16 cellular contexts compared by ENCODE assay signal in the genomic region with DNA sequence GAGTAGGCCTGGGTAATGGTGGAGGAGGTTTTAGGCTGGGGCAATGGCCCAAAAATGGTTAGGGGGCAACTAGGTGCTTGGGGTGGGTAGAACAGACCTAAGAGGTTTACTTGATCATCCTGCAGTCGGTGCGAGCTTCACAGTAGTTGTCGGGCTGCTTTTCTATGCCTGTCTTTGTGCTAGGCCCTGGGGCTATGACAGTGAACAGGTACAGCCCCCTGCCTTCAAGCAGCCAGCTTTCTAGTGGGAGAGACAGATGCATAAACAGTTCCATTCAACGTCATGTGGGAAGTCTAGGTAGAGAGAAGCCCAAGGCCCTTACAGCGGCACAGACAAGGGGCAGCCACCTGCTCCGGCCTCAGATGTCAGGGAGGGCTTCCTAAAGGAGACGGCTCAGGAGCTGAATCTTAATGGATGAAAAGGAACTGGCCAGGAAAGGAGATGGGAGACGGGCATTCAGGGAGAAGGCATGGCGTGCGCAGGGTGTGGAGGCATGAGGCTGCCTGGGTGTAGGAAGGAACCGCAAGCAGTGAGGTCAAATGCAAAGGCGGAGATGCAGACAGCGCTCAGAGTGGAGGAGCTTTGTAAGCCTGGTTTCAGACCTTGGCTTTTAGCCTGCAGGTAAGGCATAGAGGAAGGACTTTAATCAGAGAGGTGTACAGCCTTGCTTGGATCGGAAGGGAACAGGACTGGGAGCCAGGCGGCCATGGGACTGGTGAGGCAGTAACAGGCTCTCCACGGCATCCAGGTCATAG. TPM values are rescaled to one million over a fixed set of nuclear protein-coding genes. Genes with fewer than 3 reads are reported as not detected.
DNase-seq lines count a peak whose midpoint lies in the region; ATAC-seq, FAIRE-seq and TF ChIP-seq lines count a peak whose summit lies in the region.
"Had no signal": no experiment of that assay in that cellular context is flagged by ENCODE, and none has a peak within 500 bp of the region (broad histone marks: within the 10 kb centered on the region; RNA-seq: fewer than 3 reads in every experiment).

No MANE protein-coding gene starts in this region.

- peak overlapping the region; percentile 96 for H3K23ac ChIP-seq in IMR-90 (ENCODE audit: low read depth, low read length)
- peak overlapping the region; percentile 0 for H3K23ac ChIP-seq in neuronal stem cell (ENCODE audit: low read depth, low read length, poor library complexity)

- H2BK20ac ChIP-seq in IMR-90 (ENCODE audit: low read depth, low read length), result peak overlapping the region; percentile 27; the same call in 1 of the 2 replicates

- no peak overlapping the region for H3K4me3 Mint-ChIP-seq in stimulated activated naive B cell treated with anti-CD40 and anti-IgM and Interleukin-4, amounts not matched to agents 10 μg/mL and 1 μg/mL and 100 μg/mL, for 72 hours
- H3K4me3 Mint-ChIP-seq: activated naive CD4-positive, alpha-beta T cell treated with anti-CD3 and anti-CD28 coated beads, Interleukin-2, amount 10 ng/mL, durations not matched to agents 7 days and 5 days; T-helper 17 cell had no signal

- no peaks in the 10 kb centered on the region for H3K9me3 Mint-ChIP-seq in stimulated activated naive B cell treated with anti-CD40 and anti-IgM and Interleukin-4, amounts not matched to agents 10 μg/mL and 1 μg/mL and 100 μg/mL, for 72 hours
- H3K9me3 Mint-ChIP-seq: activated naive CD4-positive, alpha-beta T cell treated with anti-CD3 and anti-CD28 coated beads, Interleukin-2, amount 10 ng/mL, durations not matched to agents 7 days and 5 days had no signal

- TF ChIP-seq CTCF in A673 (conservative IDR thresholded peaks at IDR 0.05; ENCODE audit: low read depth, low read length) (no peak), IMR-90 (conservative IDR thresholded peaks at IDR 0.05; ENCODE audit: low read depth, low read length) (no peak), endothelial cell of umbilical vein (IDR thresholded peaks at IDR 0.05; ENCODE audit: extremely low read depth in 1 of 2, insufficient read depth in 1 of 2, low read depth in 1 of 2, low read length in 2 of 2) (no peak)

- H3K36me3 Mint-ChIP-seq in stimulated activated naive B cell treated with anti-CD40 and anti-IgM and Interleukin-4, amounts not matched to agents 10 μg/mL and 1 μg/mL and 100 μg/mL, for 72 hours, result no peaks in the 10 kb centered on the region
- H3K36me3 Mint-ChIP-seq: activated naive CD4-positive, alpha-beta T cell treated with anti-CD3 and anti-CD28 coated beads, Interleukin-2, amount 10 ng/mL, durations not matched to agents 7 days and 5 days had no signal

- DNase-seq in A673 (ENCODE audit: low spot score), result no peak
- DNase-seq in IMR-90, result no peak
- no peak for DNase-seq in endothelial cell of umbilical vein (ENCODE audit: low read depth, low spot score)
- DNase-seq in neuronal stem cell (ENCODE audit: low spot score), result no peak
- DNase-seq in COLO829 (ENCODE audit: low spot score), result no peak
- DNase-seq in stimulated activated CD4-positive, alpha-beta T cell treated with anti-CD3 and anti-CD28 coated beads, Interleukin-4, amount 100 ng/mL, for 4 hours, result no peak
- DNase-seq in stimulated activated naive B cell treated with anti-CD40 and anti-IgM and Interleukin-4, amounts not matched to agents 10 μg/mL and 1 μg/mL and 100 μg/mL, for 72 hours, result no peak
- DNase-seq: activated naive CD4-positive, alpha-beta T cell treated with anti-CD3 and anti-CD28 coated beads, Interleukin-2, amount 10 ng/mL, durations not matched to agents 7 days and 5 days; AML-193; NCI-H526 treated with DMSO at 0.1 percent for 48 hours; Peyer's patch; stimulated activated CD4-positive, alpha-beta T cell treated with anti-CD3 and anti-CD28 coated beads, Interleukin-4, amount 100 ng/mL, for 24 hours; T-helper 17 cell had no signal

- TF ChIP-seq RAD21 in IMR-90 (IDR thresholded peaks at IDR 0.05; ENCODE audit: low read length), result no peak

- H3K27me3 ChIP-seq in A673 (replicated peaks; ENCODE audit: insufficient read depth, low read depth, low read length, poor library complexity) (no peaks in the 10 kb centered on the region), IMR-90 (ENCODE audit: control insufficient read depth, insufficient read depth, low read length) (no peaks in the 10 kb centered on the region), endothelial cell of umbilical vein (ENCODE audit: control insufficient read depth in 2 of 2, insufficient read depth in 2 of 2, low read length in 2 of 2) (no peaks in the 10 kb centered on the region), neuronal stem cell (ENCODE audit: control insufficient read depth in 3 of 3, insufficient read depth in 3 of 3, low read depth in 1 of 3, low read length in 3 of 3) (no peaks in the 10 kb centered on the region)
- H3K27me3 ChIP-seq: Peyer's patch had no signal

- 96% methylated on average over 16 of the region's 16 CpGs; no CpG with 5 or more reads in 1 of the 2 experiments for WGBS in IMR-90 (ENCODE audit: extremely low coverage in 2 of 2, insufficient read length in 1 of 2), 2 experiments
- WGBS in neuronal stem cell (ENCODE audit: extremely low coverage in 2 of 2, insufficient read length in 2 of 2, insufficient replicate concordance in 1 of 2), 2 donors, result no CpG with 5 or more reads among the region's 16 CpGs

- H3K79me1 ChIP-seq in IMR-90 (ENCODE audit: low read depth in 1 of 2, low read length in 2 of 2) (peaks cover 46 to 84% of the 10 kb centered on the region in 2 experiments), neuronal stem cell (ENCODE audit: low read depth, low read length) (no peaks in the 10 kb centered on the region)

- CTCF ChIA-PET in A673 (lab: Charles Lee) (no interaction called here), IMR-90 (lab: Yijun Ruan, JAX) (no interaction called here), endothelial cell of umbilical vein (lab: Charles Lee) (interaction anchor here (1.4 to 2.8 kb wide), 6 partner anchors 10 to 119 kb away, joined by 4 to 11 read pairs (median 6); no protein-coding TSS in a partner anchor)

- H2BK15ac ChIP-seq in IMR-90 (ENCODE audit: low read depth, low read length) (0 out of 3 replicates have a peak overlapping the region, but pooled peaks have one; percentile 17), neuronal stem cell (ENCODE audit: low read length) (peak overlapping the region; percentile 1)

- H3K14ac ChIP-seq in IMR-90 (replicated peaks; ENCODE audit: low read depth, low read length) (peak overlapping the region; percentile 92), neuronal stem cell (ENCODE audit: low read length) (peak overlapping the region; percentile 11)

- no peak overlapping the region for H2BK12ac ChIP-seq in neuronal stem cell (ENCODE audit: low read length)

- H3K4me1 ChIP-seq in A673 (ENCODE audit: insufficient read depth, low read length, poor library complexity, severe bottlenecking), result peaks cover 36% of the 10 kb centered on the region
- H3K4me1 ChIP-seq in IMR-90 (ENCODE audit: control insufficient read depth, insufficient read depth, low read length), result peaks cover 56% of the 10 kb centered on the region
- H3K4me1 ChIP-seq in endothelial cell of umbilical vein (ENCODE audit: control insufficient read depth, extremely low read depth, insufficient read depth, low read length), result peaks cover 33% of the 10 kb centered on the region
- peaks cover 28 to 42% of the 10 kb centered on the region in 2 donors for H3K4me1 ChIP-seq in neuronal stem cell (ENCODE audit: control insufficient read depth in 2 of 2, insufficient read depth in 1 of 2, low read depth in 1 of 2, low read length in 2 of 2)

- peaks cover 91% of the 10 kb centered on the region for H4K20me1 ChIP-seq in IMR-90 (ENCODE audit: insufficient read depth, low read length)
- no peaks in the 10 kb centered on the region for H4K20me1 ChIP-seq in endothelial cell of umbilical vein (replicated peaks; ENCODE audit: control insufficient read depth, extremely low read depth, insufficient read depth, low read length)

- H3K56ac ChIP-seq in IMR-90 (ENCODE audit: extremely low read depth, insufficient read depth, low read length), result no peak overlapping the region

- H3K9me3 ChIP-seq in A673 (ENCODE audit: low read depth, low read length, poor library complexity, severe bottlenecking), result no peaks in the 10 kb centered on the region
- no peaks in the 10 kb centered on the region for H3K9me3 ChIP-seq in IMR-90 (ENCODE audit: control insufficient read depth, insufficient read depth, low read length)
- no peaks in the 10 kb centered on the region for H3K9me3 ChIP-seq in endothelial cell of umbilical vein (replicated peaks; ENCODE audit: control insufficient read depth, insufficient read depth, low read length)
- H3K9me3 ChIP-seq in neuronal stem cell (replicated peaks in 1 of 2; ENCODE audit: control insufficient read depth in 2 of 2, insufficient read depth in 1 of 2, low read depth in 1 of 2, low read length in 2 of 2), result no peaks in the 10 kb centered on the region
- H3K9me3 ChIP-seq: Peyer's patch had no signal

- H2BK120ac ChIP-seq in IMR-90 (ENCODE audit: low read depth, low read length) (peak overlapping the region; percentile 86), neuronal stem cell (ENCODE audit: low read depth, low read length) (no peak overlapping the region)

- H3K27ac ChIP-seq in A673 (ENCODE audit: low read depth, low read length, poor library complexity, severe bottlenecking) (peak overlapping the region; percentile 65), IMR-90 (ENCODE audit: insufficient read depth, low read length) (peak overlapping the region; percentile 81), endothelial cell of umbilical vein (ENCODE audit: insufficient read depth, low read depth, low read length) (peak overlapping the region; percentile 85), neuronal stem cell (replicated peaks; ENCODE audit: low read length) (no peak overlapping the region)

- H3K36me3 ChIP-seq in A673 (ENCODE audit: insufficient read depth, low read length, poor library complexity, severe bottlenecking) (no peaks in the 10 kb centered on the region), IMR-90 (ENCODE audit: control insufficient read depth, insufficient read depth, low read length) (peaks cover 3% of the 10 kb centered on the region; the same call in 1 of the 2 replicates), endothelial cell of umbilical vein (ENCODE audit: control insufficient read depth in 2 of 2, extremely low read depth in 1 of 2, insufficient read depth in 2 of 2, low read length in 2 of 2) (no peaks in the 10 kb centered on the region), neuronal stem cell (replicated peaks in 1 of 2; ENCODE audit: control insufficient read depth in 2 of 2, insufficient read depth in 2 of 2, low read length in 2 of 2) (no peaks in the 10 kb centered on the region)
- H3K36me3 ChIP-seq: Peyer's patch had no signal

- H2AK9ac ChIP-seq in IMR-90 (replicated peaks; ENCODE audit: low read depth, low read length, poor library complexity), result peak overlapping the region; percentile 65

- intact Hi-C loops in A673 (cut with micrococcal nuclease; ENCODE audit: unreplicated experiment) (no loop called here), IMR-90 (cut with micrococcal nuclease) (loop anchor here (5.0 kb wide), 1 partner anchor 87 kb away; no protein-coding TSS in a partner anchor), endothelial cell of umbilical vein (cut with micrococcal nuclease) (loop anchor here (1.0 to 10.0 kb wide), 5 partner anchors 18 to 920 kb away; a partner anchor contains a TSS)

- H3K4me2 ChIP-seq in IMR-90 (ENCODE audit: low read depth, low read length) (peak overlapping the region; percentile 4; the same call in 1 of the 2 replicates), endothelial cell of umbilical vein (ENCODE audit: insufficient read depth, low read length) (no peak overlapping the region), neuronal stem cell (ENCODE audit: insufficient read depth, low read length, poor library complexity, severe bottlenecking) (no peak overlapping the region)

- dilution Hi-C loops in IMR-90 (cut with HindIII; ENCODE audit: low sequenced_read_pairs, unreplicated experiment), result no loop called here
- dilution Hi-C loops in endothelial cell of umbilical vein (cut with MboI; ENCODE audit: extremely low pct_ligation_motif_present, low sequenced_read_pairs), result no loop called here

- no peak for ATAC-seq in IMR-90 (ENCODE audit: low read depth)
- ATAC-seq in HG03432 (IDR thresholded peaks at IDR 0.05; ENCODE audit: unreplicated experiment), result no peak
- ATAC-seq in stimulated activated naive B cell treated with anti-CD40 and anti-IgM and Interleukin-4, amounts not matched to agents 10 μg/mL and 1 μg/mL and 100 μg/mL, for 72 hours (replicated peaks), result no peak
- ATAC-seq: activated CD4-positive, CD25-positive, alpha-beta regulatory T cell treated with anti-CD3 and anti-CD28 coated beads, Interleukin-2, amount 50 U/mL, for 24 hours; T-helper 17 cell had no signal

- peaks cover 45% of the 10 kb centered on the region for H3K79me2 ChIP-seq in endothelial cell of umbilical vein (ENCODE audit: control insufficient read depth, insufficient read depth, low read length)

- H2BK5ac ChIP-seq in IMR-90 (ENCODE audit: low read depth, low read length, poor library complexity, severe bottlenecking) (peak overlapping the region; percentile 79), neuronal stem cell (ENCODE audit: low read length) (no peak overlapping the region)

- H4K8ac ChIP-seq in IMR-90 (ENCODE audit: low read depth in 2 of 2, low read length in 2 of 2) (peak overlapping the region; percentile 12 to 87; a peak in 2 of 4 replicates), neuronal stem cell (ENCODE audit: low read depth, low read length) (no peak overlapping the region)

- peaks cover 64% of the 10 kb centered on the region for H3K9me1 ChIP-seq in IMR-90 (ENCODE audit: insufficient read depth, low read length)
- H3K9me1 ChIP-seq in endothelial cell of umbilical vein (replicated peaks; ENCODE audit: control insufficient read depth, extremely low read depth, insufficient read depth, low read length), result no peaks in the 10 kb centered on the region

- H4K91ac ChIP-seq in IMR-90 (ENCODE audit: insufficient read depth, low read depth, low read length), result peak overlapping the region; percentile 75
- H4K91ac ChIP-seq in neuronal stem cell (ENCODE audit: low read depth, low read length, poor library complexity), result no peak overlapping the region

- peak overlapping the region; percentile 6; the same call in 1 of the 2 replicates for H3K18ac ChIP-seq in IMR-90 (ENCODE audit: low read depth, low read length)
- H3K18ac ChIP-seq in neuronal stem cell (ENCODE audit: low read length), result peak overlapping the region; percentile 1

- H2AFZ ChIP-seq in IMR-90 (replicated peaks; ENCODE audit: low read length, poor library complexity), result no peak overlapping the region
- no peak overlapping the region for H2AFZ ChIP-seq in endothelial cell of umbilical vein (ENCODE audit: low read depth, low read length)
- H2AFZ ChIP-seq in neuronal stem cell (ENCODE audit: low read length), result no peak overlapping the region

- H3K27me3 Mint-ChIP-seq in stimulated activated naive B cell treated with anti-CD40 and anti-IgM and Interleukin-4, amounts not matched to agents 10 μg/mL and 1 μg/mL and 100 μg/mL, for 72 hours, result peaks cover 4 to 11% of the 10 kb centered on the region in 2 donors

- in situ Hi-C loops in IMR-90 (cut with MboI; ENCODE audit: low sequenced_read_pairs), result loop anchor here (5.0 to 25.0 kb wide), 2 partner anchors 117 to 392 kb away; no protein-coding TSS in a partner anchor

- FAIRE-seq in endothelial cell of umbilical vein (lab: Jason Lieb, UNC), result no peak
- FAIRE-seq: urothelium cell line had no signal

- TF ChIP-seq POLR2A in IMR-90 (IDR thresholded peaks at IDR 0.05; ENCODE audit: low read depth, low read length) (no peak), endothelial cell of umbilical vein (IDR thresholded peaks at IDR 0.05; ENCODE audit: low read depth, low read length) (no peak)

- H3K4me1 Mint-ChIP-seq in stimulated activated naive B cell treated with anti-CD40 and anti-IgM and Interleukin-4, amounts not matched to agents 10 μg/mL and 1 μg/mL and 100 μg/mL, for 72 hours, result peaks cover 15 to 31% of the 10 kb centered on the region in 2 donors

- peak overlapping the region; percentile 4; the same call in 1 of the 2 replicates for H4K5ac ChIP-seq in IMR-90 (ENCODE audit: low read depth, low read length)

- H3K27ac Mint-ChIP-seq in stimulated activated naive B cell treated with anti-CD40 and anti-IgM and Interleukin-4, amounts not matched to agents 10 μg/mL and 1 μg/mL and 100 μg/mL, for 72 hours, result no peak overlapping the region
- H3K27ac Mint-ChIP-seq: activated naive CD4-positive, alpha-beta T cell treated with anti-CD3 and anti-CD28 coated beads, Interleukin-2, amount 10 ng/mL, durations not matched to agents 7 days and 5 days; T-helper 17 cell had no signal

- H2AK5ac ChIP-seq in IMR-90 (ENCODE audit: low read depth, low read length) (peak overlapping the region; percentile 54), neuronal stem cell (ENCODE audit: low read depth, low read length) (peak overlapping the region; percentile 9)

- no peak overlapping the region for H3K4me3 ChIP-seq in A673 (ENCODE audit: low read depth, low read length, poor library complexity, severe bottlenecking)
- H3K4me3 ChIP-seq in IMR-90 (ENCODE audit: insufficient read depth, low read depth, low read length), result no peak overlapping the region
- H3K4me3 ChIP-seq in endothelial cell of umbilical vein (replicated peaks in 1 of 3; ENCODE audit: insufficient read depth in 1 of 3, low read depth in 1 of 3, low read length in 3 of 3), result no peak overlapping the region
- H3K4me3 ChIP-seq in neuronal stem cell (ENCODE audit: low read length in 2 of 2), result no peak overlapping the region
- H3K4me3 ChIP-seq: Peyer's patch had no signal

- H3K9ac ChIP-seq in IMR-90 (ENCODE audit: low read depth, low read length) (peak overlapping the region; percentile 23; the same call in 1 of the 2 replicates), endothelial cell of umbilical vein (replicated peaks; ENCODE audit: extremely low read depth, insufficient read depth, low read length) (peak overlapping the region; percentile 32), neuronal stem cell (ENCODE audit: low read depth, low read length, poor library complexity) (no peak overlapping the region)

- BruUV-seq in A673 (replicated peaks; lab: Mats Ljungman, UMichigan) (no TSS peak), IMR-90 (replicated peaks; lab: Mats Ljungman, UMichigan) (no TSS peak), endothelial cell of umbilical vein (replicated peaks; lab: Mats Ljungman, UMichigan) (no TSS peak)

- H3K4ac ChIP-seq in IMR-90 (ENCODE audit: low read depth, low read length), result peak overlapping the region; percentile 91
- H3K4ac ChIP-seq in neuronal stem cell (ENCODE audit: low read length), result no peak overlapping the region

- POLR2A ChIA-PET in A673 (lab: Charles Lee; ENCODE audit: low non-redundant PET), result no interaction called here
- POLR2A ChIA-PET in IMR-90 (lab: Charles Lee; ENCODE audit: unreplicated experiment), result no interaction called here
- POLR2A ChIA-PET in endothelial cell of umbilical vein (lab: Charles Lee), result interaction anchor here (0.6 kb wide), 1 partner anchor 117 kb away, joined by 5 read pairs; no protein-coding TSS in a partner anchor

RNA-seq across cellular contexts. Expression of a gene that starts 6.0 kb away (rescaled TPM):
- total RNA-seq in A673 (2021) (23.5 and 29.8 TPM in 2 replicates), IMR-90 (2012; rRNA removed) (25.1 and 27.5 TPM in 2 replicates), endothelial cell of umbilical vein (49.4 and 57.7 TPM in 2 replicates)
- polyA plus RNA-seq in IMR-90 (2012; rRNA removed) (57.0 and 58.4 TPM in 2 replicates), endothelial cell of umbilical vein (20.9 and 24.1 TPM in 2 replicates)
- 28.8 and 51.0 TPM in 2 replicates for polyA plus RNA-seq in IMR-90 (2012; cell fraction: cytosol; rRNA removed)
- 139 and 218 TPM in 2 replicates for polyA plus RNA-seq in IMR-90 (2012; cell fraction: nucleus; rRNA removed; ENCODE audit: low replicate concordance)
- 13.1 and 19.0 TPM in 2 replicates for polyA plus RNA-seq in endothelial cell of umbilical vein (2011; cell fraction: cytosol; rRNA removed)
- polyA plus RNA-seq in endothelial cell of umbilical vein (2011; cell fraction: nucleus; rRNA removed), result 64.5 and 75.2 TPM in 2 replicates
- polyA plus RNA-seq in endothelial cell of umbilical vein (2012), result 25.8 and 30.4 TPM in 2 replicates
- polyA minus RNA-seq in endothelial cell of umbilical vein, result 43.4 and 54.5 TPM in 2 replicates
- polyA minus RNA-seq in endothelial cell of umbilical vein (2011; cell fraction: cytosol; rRNA and poly(A)+ RNA removed), result 8.0 TPM
- 61.2 and 104 TPM in 2 replicates for polyA minus RNA-seq in endothelial cell of umbilical vein (2011; cell fraction: nucleus; rRNA and poly(A)+ RNA removed)
- polyA plus RNA-seq in neuronal stem cell (2013, experiment 1 of 2), result 20.8 TPM
- 20.2 TPM for polyA plus RNA-seq in neuronal stem cell (2013, experiment 2 of 2)
